Comparison of ENCODE assay signal across 16 cellular contexts in genomic region chr21:46035809-46036695, GRCh38. TPM values are rescaled to one million over a fixed set of nuclear protein-coding genes. Genes with fewer than 3 reads are reported as not detected.
DNase-seq lines count a peak whose midpoint lies in the region; ATAC-seq and TF ChIP-seq lines count a peak whose summit lies in the region.
"Had no signal": no experiment of that assay in that cellular context is flagged by ENCODE, and none has a peak within 500 bp of the region (broad histone marks: within the 10 kb centered on the region; RNA-seq: fewer than 3 reads in every experiment).

No MANE protein-coding gene starts in this region.

- H2BK15ac ChIP-seq in neuronal stem cell (ENCODE audit: low read length) = peak overlapping the region; percentile 37

- ATAC-seq in gastroesophageal sphincter (peak; percentile 39), HG02623 (IDR thresholded peaks at IDR 0.05; ENCODE audit: unreplicated experiment) (no peak)
- ATAC-seq: A549 had no signal

- intact Hi-C loops in breast epithelium (cut with DNase I; ENCODE audit: low total_unique reads) (no loop called here), MCF 10A (cut with micrococcal nuclease) (no loop called here)

- H3K27me3 ChIP-seq in breast epithelium (no peaks in the 10 kb centered on the region), gastroesophageal sphincter (no peaks in the 10 kb centered on the region), neuronal stem cell (ENCODE audit: control insufficient read depth in 3 of 3, insufficient read depth in 3 of 3, low read depth in 1 of 3, low read length in 3 of 3) (peaks cover 0 to 4% (median 0%) of the 10 kb centered on the region in 3 experiments)

- CTCF ChIA-PET in MCF 10A (lab: Yijun Ruan, JAX) = no interaction called here
- CTCF ChIA-PET in activated naive CD4-positive, alpha-beta T cell treated with anti-CD3 and anti-CD28 coated beads, Interleukin-2, amount 10 ng/mL, durations not matched to agents 7 days and 5 days (lab: Charles Lee) = no interaction called here

- POLR2A ChIA-PET in MCF 10A (lab: Yijun Ruan, JAX) = no interaction called here

- H3K27me3 Mint-ChIP-seq in MCF 10A (ENCODE audit: insufficient read depth, unreplicated experiment) = no peaks in the 10 kb centered on the region
- peaks cover 4% of the 10 kb centered on the region for H3K27me3 Mint-ChIP-seq in activated naive CD4-positive, alpha-beta T cell treated with anti-CD3 and anti-CD28 coated beads, Interleukin-2, amount 10 ng/mL, durations not matched to agents 7 days and 5 days
- no peaks in the 10 kb centered on the region for H3K27me3 Mint-ChIP-seq in T-helper 2 cell treated with Interferon-gamma antibody and Interleukin-4, amounts not matched to agents 5 μg/mL and 100 μg/mL, for 36 hours (ENCODE audit: low read depth)
- H3K27me3 Mint-ChIP-seq: dendritic cell treated with granulocyte-macrophage colony-stimulating factor and Interleukin-4, amounts not matched to agents 40 ng/mL and 50 ng/mL, for 4 days had no signal

- H3K27ac ChIP-seq in breast epithelium (peak overlapping the region; percentile 68 to 86), gastroesophageal sphincter (peak overlapping the region in 3 of 4 donors; percentile 30 to 69 (median 58)), neuronal stem cell (replicated peaks; ENCODE audit: low read length) (no peak overlapping the region)
- H3K27ac ChIP-seq: A549 had no signal

- H3K4me3 ChIP-seq in breast epithelium = peak overlapping the region in 1 of 3 donors; percentile 19
- no peak overlapping the region for H3K4me3 ChIP-seq in gastroesophageal sphincter
- H3K4me3 ChIP-seq in neuronal stem cell (ENCODE audit: low read length in 2 of 2) = no peak overlapping the region
- H3K4me3 ChIP-seq: A549 had no signal

- H3K79me1 ChIP-seq in neuronal stem cell (ENCODE audit: low read depth, low read length) = no peaks in the 10 kb centered on the region

- H2AFZ ChIP-seq in neuronal stem cell (ENCODE audit: low read length) = peak overlapping the region; percentile 11

- no peaks in the 10 kb centered on the region for H3K4me1 ChIP-seq in breast epithelium
- peaks cover 0 to 24% (median 4%) of the 10 kb centered on the region in 3 donors for H3K4me1 ChIP-seq in gastroesophageal sphincter
- H3K4me1 ChIP-seq in neuronal stem cell (ENCODE audit: control insufficient read depth in 2 of 2, insufficient read depth in 1 of 2, low read depth in 1 of 2, low read length in 2 of 2) = no peaks in the 10 kb centered on the region
- H3K4me1 ChIP-seq: A549 had no signal

- peak overlapping the region; percentile 72 for H4K91ac ChIP-seq in neuronal stem cell (ENCODE audit: low read depth, low read length, poor library complexity)

- no peak overlapping the region for H2BK120ac ChIP-seq in neuronal stem cell (ENCODE audit: low read depth, low read length)

- H3K9me3 Mint-ChIP-seq in MCF 10A (ENCODE audit: unreplicated experiment) = no peaks in the 10 kb centered on the region
- no peaks in the 10 kb centered on the region for H3K9me3 Mint-ChIP-seq in activated naive CD4-positive, alpha-beta T cell treated with anti-CD3 and anti-CD28 coated beads, Interleukin-2, amount 10 ng/mL, durations not matched to agents 7 days and 5 days
- H3K9me3 Mint-ChIP-seq in T-helper 2 cell treated with Interferon-gamma antibody and Interleukin-4, amounts not matched to agents 5 μg/mL and 100 μg/mL, for 36 hours = no peaks in the 10 kb centered on the region
- H3K9me3 Mint-ChIP-seq: dendritic cell treated with granulocyte-macrophage colony-stimulating factor and Interleukin-4, amounts not matched to agents 40 ng/mL and 50 ng/mL, for 4 days; stimulated activated effector memory CD8-positive, alpha-beta T cell treated with anti-CD3 and anti-CD28 coated beads, Interleukin-12 subunit alpha, Interleukin-12 subunit beta, amount 100 ng/mL, for 72 hours had no signal

- peak overlapping the region; percentile 76 for H3K4ac ChIP-seq in neuronal stem cell (ENCODE audit: low read length)

- H3K23ac ChIP-seq in neuronal stem cell (ENCODE audit: low read depth, low read length, poor library complexity) = no peak overlapping the region

- no peak overlapping the region for H2BK5ac ChIP-seq in neuronal stem cell (ENCODE audit: low read length)

- no peak for TF ChIP-seq POLR2A in breast epithelium (IDR thresholded peaks at IDR 0.05)
- no peak for TF ChIP-seq POLR2A in gastroesophageal sphincter (IDR thresholded peaks at IDR 0.05)

- H3K18ac ChIP-seq in neuronal stem cell (ENCODE audit: low read length) = peak overlapping the region; percentile 81

- BruUV-seq in MCF 10A (replicated peaks; lab: Mats Ljungman, UMichigan) = no TSS peak

- no peak overlapping the region for H3K14ac ChIP-seq in neuronal stem cell (ENCODE audit: low read length)

- no peak overlapping the region for H2BK12ac ChIP-seq in neuronal stem cell (ENCODE audit: low read length)

- 72 to 100% methylated on average over 1 to 4 of the region's 45 CpGs for WGBS in gastroesophageal sphincter (ENCODE audit: low coverage in 1 of 2), 2 donors
- WGBS in neuronal stem cell (ENCODE audit: extremely low coverage in 2 of 2, insufficient read length in 2 of 2, insufficient replicate concordance in 1 of 2), 2 donors = no CpG with 5 or more reads among the region's 45 CpGs

- H3K9ac ChIP-seq in neuronal stem cell (ENCODE audit: low read depth, low read length, poor library complexity) = no peak overlapping the region

- no peaks in the 10 kb centered on the region for H3K4me1 Mint-ChIP-seq in MCF 10A (ENCODE audit: insufficient read depth, unreplicated experiment)
- no peaks in the 10 kb centered on the region for H3K4me1 Mint-ChIP-seq in activated naive CD4-positive, alpha-beta T cell treated with anti-CD3 and anti-CD28 coated beads, Interleukin-2, amount 10 ng/mL, durations not matched to agents 7 days and 5 days
- no peaks in the 10 kb centered on the region for H3K4me1 Mint-ChIP-seq in T-helper 2 cell treated with Interferon-gamma antibody and Interleukin-4, amounts not matched to agents 5 μg/mL and 100 μg/mL, for 36 hours (ENCODE audit: low read depth)
- H3K4me1 Mint-ChIP-seq: stimulated activated effector memory CD8-positive, alpha-beta T cell treated with anti-CD3 and anti-CD28 coated beads, Interleukin-12 subunit alpha, Interleukin-12 subunit beta, amount 100 ng/mL, for 72 hours had no signal

- peak overlapping the region; percentile 82 for H4K8ac ChIP-seq in neuronal stem cell (ENCODE audit: low read depth, low read length)

- no peak for TF ChIP-seq CTCF in breast epithelium (IDR thresholded peaks at IDR 0.05)
- no peak for TF ChIP-seq CTCF in MCF 10A (IDR thresholded peaks at IDR 0.05; ENCODE audit: unreplicated experiment)
- no peak for TF ChIP-seq CTCF in gastroesophageal sphincter (IDR thresholded peaks at IDR 0.05)

- H2AK5ac ChIP-seq in neuronal stem cell (ENCODE audit: low read depth, low read length) = peak overlapping the region; percentile 53

- no peak for DNase-seq in breast epithelium (ENCODE audit: low spot score in 2 of 2)
- DNase-seq in MCF 10A (ENCODE audit: unreplicated experiment) = no peak
- no peak for DNase-seq in neuronal stem cell (ENCODE audit: low spot score)
- DNase-seq in activated naive CD4-positive, alpha-beta T cell treated with anti-CD3 and anti-CD28 coated beads, Interleukin-2, amount 10 ng/mL, durations not matched to agents 7 days and 5 days = no peak
- DNase-seq in T-helper 2 cell treated with Interferon-gamma antibody and Interleukin-4, amounts not matched to agents 5 μg/mL and 100 μg/mL, for 36 hours (ENCODE audit: low spot score) = no peak
- no peak for DNase-seq in hypothalamus (lab: John Stamatoyannopoulos, UW)
- DNase-seq: activated naive CD4-positive, alpha-beta T cell; DND-41; hippocampal formation; NCI-H1436 treated with DMSO at 0.1 percent for 48 hours; T-helper 1 cell had no signal

- H3K4me2 ChIP-seq in neuronal stem cell (ENCODE audit: insufficient read depth, low read length, poor library complexity, severe bottlenecking) = no peak overlapping the region
- H3K4me2 ChIP-seq: A549 had no signal

- H3K36me3 Mint-ChIP-seq in MCF 10A (ENCODE audit: insufficient read depth, unreplicated experiment) = no peaks in the 10 kb centered on the region
- H3K36me3 Mint-ChIP-seq in activated naive CD4-positive, alpha-beta T cell treated with anti-CD3 and anti-CD28 coated beads, Interleukin-2, amount 10 ng/mL, durations not matched to agents 7 days and 5 days = no peaks in the 10 kb centered on the region
- no peaks in the 10 kb centered on the region for H3K36me3 Mint-ChIP-seq in T-helper 2 cell treated with Interferon-gamma antibody and Interleukin-4, amounts not matched to agents 5 μg/mL and 100 μg/mL, for 36 hours (ENCODE audit: low read depth)
- H3K36me3 Mint-ChIP-seq: stimulated activated effector memory CD8-positive, alpha-beta T cell treated with anti-CD3 and anti-CD28 coated beads, Interleukin-12 subunit alpha, Interleukin-12 subunit beta, amount 100 ng/mL, for 72 hours had no signal

- no peak overlapping the region for H3K4me3 Mint-ChIP-seq in MCF 10A (ENCODE audit: unreplicated experiment)
- H3K4me3 Mint-ChIP-seq in activated naive CD4-positive, alpha-beta T cell treated with anti-CD3 and anti-CD28 coated beads, Interleukin-2, amount 10 ng/mL, durations not matched to agents 7 days and 5 days = no peak overlapping the region
- no peak overlapping the region for H3K4me3 Mint-ChIP-seq in T-helper 2 cell treated with Interferon-gamma antibody and Interleukin-4, amounts not matched to agents 5 μg/mL and 100 μg/mL, for 36 hours
- H3K4me3 Mint-ChIP-seq: dendritic cell treated with granulocyte-macrophage colony-stimulating factor and Interleukin-4, amounts not matched to agents 40 ng/mL and 50 ng/mL, for 4 days; stimulated activated effector memory CD8-positive, alpha-beta T cell treated with anti-CD3 and anti-CD28 coated beads, Interleukin-12 subunit alpha, Interleukin-12 subunit beta, amount 100 ng/mL, for 72 hours had no signal

- H3K9me3 ChIP-seq in breast epithelium (no peaks in the 10 kb centered on the region), gastroesophageal sphincter (no peaks in the 10 kb centered on the region), neuronal stem cell (replicated peaks in 1 of 2; ENCODE audit: control insufficient read depth in 2 of 2, insufficient read depth in 1 of 2, low read depth in 1 of 2, low read length in 2 of 2) (no peaks in the 10 kb centered on the region)
- H3K9me3 ChIP-seq: A549 had no signal

- H3K36me3 ChIP-seq in breast epithelium (no peaks in the 10 kb centered on the region), gastroesophageal sphincter (no peaks in the 10 kb centered on the region), neuronal stem cell (replicated peaks in 1 of 2; ENCODE audit: control insufficient read depth in 2 of 2, insufficient read depth in 2 of 2, low read length in 2 of 2) (no peaks in the 10 kb centered on the region)

- TF ChIP-seq EP300 in gastroesophageal sphincter (IDR thresholded peaks at IDR 0.05) = no peak

- no peak overlapping the region for H3K27ac Mint-ChIP-seq in MCF 10A (ENCODE audit: low read depth, unreplicated experiment)
- H3K27ac Mint-ChIP-seq in activated naive CD4-positive, alpha-beta T cell treated with anti-CD3 and anti-CD28 coated beads, Interleukin-2, amount 10 ng/mL, durations not matched to agents 7 days and 5 days = no peak overlapping the region
- H3K27ac Mint-ChIP-seq in T-helper 2 cell treated with Interferon-gamma antibody and Interleukin-4, amounts not matched to agents 5 μg/mL and 100 μg/mL, for 36 hours = no peak overlapping the region
- H3K27ac Mint-ChIP-seq: dendritic cell treated with granulocyte-macrophage colony-stimulating factor and Interleukin-4, amounts not matched to agents 40 ng/mL and 50 ng/mL, for 4 days; stimulated activated effector memory CD8-positive, alpha-beta T cell treated with anti-CD3 and anti-CD28 coated beads, Interleukin-12 subunit alpha, Interleukin-12 subunit beta, amount 100 ng/mL, for 72 hours had no signal

RNA-seq across cellular contexts. Expression of gene COL6A1, which starts 54.5 kb away (rescaled TPM):
- total RNA-seq in breast epithelium = 100 to 1,000 TPM; 137 to 527 (median 201) TPM
- 3.2 and 3.5 TPM in 2 replicates for total RNA-seq in MCF 10A (2022)
- total RNA-seq in gastroesophageal sphincter = 1,000 to 10,000 TPM in 2 of 4 donors, 100 to 1,000 TPM in 2; 477 to 1,231 (median 878) TPM
- polyA plus RNA-seq in neuronal stem cell (2013, experiment 1 of 2) = 54.3 TPM
- polyA plus RNA-seq in neuronal stem cell (2013, experiment 2 of 2) = 53.4 TPM

Comparison
In these comparisons a context has a peak if more than half of its experiments do, and no peak if none do; other contexts are left out.
1. RNA of gene COL6A1, which starts 54.5 kb away (total RNA-seq): 477 to 1,231 TPM in gastroesophageal sphincter and 137 to 527 TPM in breast epithelium; 3.2 to 3.5 TPM in MCF 10A; every median in the first group is over 10 times any median in the second.